Comparison of ENCODE assay signal across 7 cellular contexts in genomic region chr5:139246394-139246793, GRCh38. TPM values are rescaled to one million over a fixed set of nuclear protein-coding genes. Genes with fewer than 3 reads are reported as not detected.
DNase-seq lines count a peak whose midpoint lies in the region; ATAC-seq and TF ChIP-seq lines count a peak whose summit lies in the region.

No MANE protein-coding gene starts in this region.

- no peak for TF ChIP-seq CTCF in foreskin keratinocyte (conservative IDR thresholded peaks at IDR 0.05)

- H3K27me3 ChIP-seq in HUES48 (ENCODE audit: control insufficient read depth, insufficient read depth, low read length) (no peaks in the 10 kb centered on the region), foreskin keratinocyte (peaks cover 5% of the 10 kb centered on the region)

- H3K9ac ChIP-seq in HUES48 (ENCODE audit: low read depth, low read length) = no peak overlapping the region

- no peaks in the 10 kb centered on the region for H3K9me3 ChIP-seq in HUES48 (ENCODE audit: control insufficient read depth, insufficient read depth, low read length)

- H3K4me1 ChIP-seq in HUES48 (ENCODE audit: control insufficient read depth, insufficient read depth, low read length) = peaks cover 6% of the 10 kb centered on the region; the same call in 1 of the 2 replicates
- H3K4me1 ChIP-seq in foreskin keratinocyte = peaks cover 11% of the 10 kb centered on the region

- no peak overlapping the region for H3K4me3 ChIP-seq in HUES48 (ENCODE audit: low read depth, low read length)

- H3K27ac ChIP-seq in HUES48 (ENCODE audit: low read depth, low read length) (peak overlapping the region; percentile 20), foreskin keratinocyte (no peak overlapping the region)

- peak; percentile 17 to 49 for DNase-seq in activated CD4-positive, alpha-beta T cell treated with anti-CD3 and anti-CD28 coated beads, Interleukin-2, amount 50 U/mL, for 24 hours (ENCODE audit: low read depth in 1 of 2, low spot score in 1 of 2)
- DNase-seq in foreskin keratinocyte = no peak
- peak; percentile 10 to 40 for DNase-seq in stimulated activated CD8-positive, alpha-beta memory T cell treated with anti-CD3 and anti-CD28 coated beads, Interleukin-4, amount 100 ng/mL, for 4 hours (ENCODE audit: low read depth in 2 of 2, low spot score in 1 of 2)
- no peak for DNase-seq in pons (ENCODE audit: low spot score)
- DNase-seq in SHP77 (lab: John Stamatoyannopoulos, UW) = no peak

- peak; percentile 75 for ATAC-seq in foreskin keratinocyte
- ATAC-seq in GM18861 (IDR thresholded peaks at IDR 0.05; ENCODE audit: unreplicated experiment) = no peak

- H3K36me3 ChIP-seq in HUES48 (ENCODE audit: control insufficient read depth, insufficient read depth, low read length) = no peaks in the 10 kb centered on the region

RNA-seq across cellular contexts. Expression of gene MATR3, which starts 47.1 kb away (rescaled TPM):
- 246 and 255 TPM in 2 replicates for total RNA-seq in foreskin keratinocyte
- polyA plus RNA-seq in foreskin keratinocyte = 78.7 and 93.5 TPM in 2 replicates

RNA-seq across cellular contexts. Expression of gene SIL1, which starts 48.2 kb away (rescaled TPM):
- 32.1 and 37.9 TPM in 2 replicates for total RNA-seq in foreskin keratinocyte
- 47.9 and 55.3 TPM in 2 replicates for polyA plus RNA-seq in foreskin keratinocyte

Comparison
In these comparisons a context has a peak if more than half of its experiments do, and no peak if none do; other contexts are left out.
1. DNase-seq: peak in activated CD4-positive, alpha-beta T cell treated with anti-CD3 and anti-CD28 coated beads, Interleukin-2, amount 50 U/mL, for 24 hours (2 of 2) and stimulated activated CD8-positive, alpha-beta memory T cell treated with anti-CD3 and anti-CD28 coated beads, Interleukin-4, amount 100 ng/mL, for 4 hours (2 of 2); none in foreskin keratinocyte (0 of 2), pons (single experiment) and SHP77 (0 of 2).